In the genomic region with DNA sequence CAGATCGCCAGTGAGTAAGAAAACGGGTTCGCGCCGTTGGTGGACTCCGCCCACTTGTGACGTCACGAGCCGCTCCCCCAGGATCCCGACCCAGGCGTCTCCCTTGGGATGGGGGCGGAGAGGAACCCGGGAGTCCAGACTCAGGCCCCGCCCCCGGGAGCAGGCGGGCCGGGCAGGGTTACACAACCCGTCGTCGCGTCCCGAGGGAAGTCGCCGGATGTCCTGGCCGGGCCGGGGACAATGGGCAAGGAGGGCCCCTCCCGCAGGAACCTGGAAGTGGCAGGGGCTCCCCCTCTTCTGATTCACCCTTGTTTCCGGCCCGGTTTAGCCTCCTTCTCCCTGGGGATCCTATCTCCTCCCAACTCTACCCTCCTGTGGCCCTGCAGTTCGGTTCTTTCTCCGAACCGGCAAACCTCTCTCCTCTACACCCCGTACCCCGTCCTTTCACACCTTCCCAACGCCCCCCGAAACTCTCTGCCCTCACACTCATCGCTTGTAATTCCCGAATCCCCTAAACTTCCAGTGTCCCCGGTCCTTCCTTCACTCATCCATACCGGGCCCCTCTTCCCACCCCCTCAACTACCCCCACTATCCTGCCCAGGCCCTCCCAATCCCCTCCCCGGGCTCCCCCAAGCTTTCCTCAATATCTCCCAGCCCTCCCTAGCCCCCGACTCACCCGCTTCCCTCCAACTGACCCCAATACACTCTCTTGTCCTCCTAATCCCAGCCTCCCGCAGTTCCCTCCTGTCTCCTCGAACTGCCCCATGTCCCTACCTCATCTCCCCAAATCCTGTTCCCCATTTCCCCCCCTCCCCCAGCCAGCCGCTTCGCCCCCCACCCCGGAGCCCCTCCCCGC, we compare ENCODE assay signal across 8 cellular contexts. TPM values are rescaled to one million over a fixed set of nuclear protein-coding genes. Genes with fewer than 3 reads are reported as not detected.
DNase-seq lines count a peak whose midpoint lies in the region; ATAC-seq and TF ChIP-seq lines count a peak whose summit lies in the region.

No MANE protein-coding gene starts in this region.

- TF ChIP-seq POLR2A in heart left ventricle (IDR thresholded peaks at IDR 0.05) (peak in 1 of 2 donors; percentile 60), ovary (IDR thresholded peaks at IDR 0.05) (peak; percentile 93)

- no peaks in the 10 kb centered on the region for H3K9me3 ChIP-seq in RWPE2 (ENCODE audit: severe bottlenecking)
- H3K9me3 ChIP-seq in heart left ventricle: no peaks in the 10 kb centered on the region
- H3K9me3 ChIP-seq in ovary: no peaks in the 10 kb centered on the region

- peak; percentile 84 for DNase-seq in DMS153 treated with DMSO at 0.1 percent for 48 hours (lab: John Stamatoyannopoulos, UW; ENCODE audit: unreplicated experiment)
- peak; percentile 84 for DNase-seq in HT1080 (ENCODE audit: low read depth)
- peak; percentile 98 for DNase-seq in RWPE2 (ENCODE audit: low spot score)
- peak in 55 of 58 donors; percentile 7 to 91 (median 56) for DNase-seq in anterior cingulate cortex (lab: John Stamatoyannopoulos, UW)
- peak; percentile 97 to 99 (median 98) for DNase-seq in heart left ventricle
- peak; percentile 95 to 99 (median 97) for DNase-seq in ovary

- H3K4me1 ChIP-seq in RWPE2 (ENCODE audit: insufficient read depth, poor library complexity, severe bottlenecking) (peaks cover 40% of the 10 kb centered on the region), heart left ventricle (peaks cover 0 to 46% (median 24%) of the 10 kb centered on the region in 12 donors), ovary (ENCODE audit: insufficient read depth) (peaks cover 9% of the 10 kb centered on the region)

- H3K27ac ChIP-seq in RWPE2 (ENCODE audit: poor library complexity, severe bottlenecking) (peak overlapping the region; percentile 90), heart left ventricle (peak overlapping the region; percentile 77 to 97 (median 88)), ovary (peak overlapping the region; percentile 80 to 87)

- peak; percentile 83 for TF ChIP-seq EP300 in ovary (IDR thresholded peaks at IDR 0.05)

- no peaks in the 10 kb centered on the region for H3K27me3 ChIP-seq in RWPE2 (ENCODE audit: insufficient read depth, poor library complexity, severe bottlenecking)
- H3K27me3 ChIP-seq in heart left ventricle: no peaks in the 10 kb centered on the region
- H3K27me3 ChIP-seq in ovary: no peaks in the 10 kb centered on the region

- 0 to 2% (median 1%) methylated on average over 25 to 49 of the region's 49 CpGs for WGBS in heart left ventricle, 4 donors
- WGBS in ovary, 3 donors: 0 to 1% (median 0%) methylated on average over 46 to 49 of the region's 49 CpGs

- H3K4me3 ChIP-seq in RWPE2 (ENCODE audit: severe bottlenecking) (peak overlapping the region; percentile 20), heart left ventricle (peak overlapping the region; percentile 10 to 60 (median 50)), ovary (peak overlapping the region; percentile 55)

- intact Hi-C loops in heart left ventricle (cut with DNase I): loop anchor here in 1 of 10 donors (2.0 kb wide), 1 partner anchor 23 kb away; the partner anchor contains the start of gene FOSB
- intact Hi-C loops in ovary (cut with DNase I): no loop called here

- ATAC-seq in RWPE2 (ENCODE audit: low read depth) (peak; percentile 56), heart left ventricle (peak; percentile 84 to 90 (median 84)), HG02798 (IDR thresholded peaks at IDR 0.05; ENCODE audit: poor library complexity, unreplicated experiment) (no peak), GM19463 (IDR thresholded peaks at IDR 0.05; ENCODE audit: unreplicated experiment) (no peak)

- TF ChIP-seq CTCF in RWPE2 (IDR thresholded peaks at IDR 0.05; ENCODE audit: poor library complexity, severe bottlenecking) (no peak), heart left ventricle (IDR thresholded peaks at IDR 0.05) (no peak), ovary (IDR thresholded peaks at IDR 0.05) (no peak)

- H3K36me3 ChIP-seq in RWPE2 (ENCODE audit: low read depth): no peaks in the 10 kb centered on the region
- no peaks in the 10 kb centered on the region for H3K36me3 ChIP-seq in heart left ventricle
- H3K36me3 ChIP-seq in ovary: no peaks in the 10 kb centered on the region

RNA-seq across cellular contexts. Expression of gene ERCC1, which starts 20.0 kb away (rescaled TPM):
- 125 and 137 TPM in 2 replicates for total RNA-seq in HT1080 (2014; rRNA removed; shearing (Covaris generic))
- polyA plus RNA-seq in HT1080 (2015; cell fraction: cytosol; rRNA removed): 96.3 and 98.1 TPM in 2 replicates
- 99.8 and 118 TPM in 2 replicates for polyA plus RNA-seq in HT1080 (2015; cell fraction: nucleus; rRNA removed)
- total RNA-seq in heart left ventricle (100 to 1,000 TPM; 104 to 156 (median 121) TPM), ovary (10 to 100 TPM; 70.7 to 98.6 (median 83.9) TPM)
- polyA plus RNA-seq in heart left ventricle (100 to 1,000 TPM; 120 to 294 TPM), ovary (10 to 100 TPM; 41.1 to 64.3 TPM)

RNA-seq across cellular contexts. Expression of gene FOSB, which starts 24.1 kb away (rescaled TPM):
- total RNA-seq in HT1080 (2014; rRNA removed; shearing (Covaris generic)): 0.30 and 0.53 TPM in 2 replicates
- polyA plus RNA-seq in HT1080 (2015; cell fraction: cytosol; rRNA removed): 0.26 TPM in 2 replicates
- 0.83 and 5.8 TPM in 2 replicates for polyA plus RNA-seq in HT1080 (2015; cell fraction: nucleus; rRNA removed)
- total RNA-seq in heart left ventricle: 100 to 1,000 TPM in 1 of 9 donors, 10 to 100 TPM in 1, 1 to 10 TPM in 4, under 1 TPM in 3; 0.23 to 107 (median 1.1) TPM
- 1 to 10 TPM; 1.4 to 8.0 TPM for polyA plus RNA-seq in heart left ventricle
- total RNA-seq in ovary: 100 to 1,000 TPM in 3 of 7 donors, 10 to 100 TPM in 2, 1 to 10 TPM in 2; 2.9 to 295 (median 44.3) TPM
- polyA plus RNA-seq in ovary: 100 to 1,000 TPM in 1 of 2 donors, 1 to 10 TPM in 1; 4.9 to 142 TPM

RNA-seq across cellular contexts. Expression of gene POLR1G, which starts 37.2 kb away (rescaled TPM):
- 39.8 and 54.6 TPM in 2 replicates for total RNA-seq in HT1080 (2014; rRNA removed; shearing (Covaris generic))
- 15.5 and 15.7 TPM in 2 replicates for polyA plus RNA-seq in HT1080 (2015; cell fraction: cytosol; rRNA removed)
- 15.9 and 18.7 TPM in 2 replicates for polyA plus RNA-seq in HT1080 (2015; cell fraction: nucleus; rRNA removed)
- total RNA-seq in heart left ventricle (10 to 100 TPM in 1 of 9 donors, 1 to 10 TPM in 8; 4.4 to 10.6 (median 6.9) TPM), ovary (1 to 10 TPM; 1.5 to 8.5 (median 6.5) TPM)
- polyA plus RNA-seq in heart left ventricle (1 to 10 TPM; 6.7 to 8.5 TPM), ovary (1 to 10 TPM; 2.7 to 5.4 TPM)

RNA-seq across cellular contexts. Expression of gene PPP1R13L, which starts 38.8 kb away (rescaled TPM):
- total RNA-seq in HT1080 (2014; rRNA removed; shearing (Covaris generic)): 18.9 and 34.3 TPM in 2 replicates
- 96.8 and 126 TPM in 2 replicates for polyA plus RNA-seq in HT1080 (2015; cell fraction: cytosol; rRNA removed)
- 198 and 211 TPM in 2 replicates for polyA plus RNA-seq in HT1080 (2015; cell fraction: nucleus; rRNA removed)
- total RNA-seq in heart left ventricle (100 to 1,000 TPM in 7 of 9 donors, 10 to 100 TPM in 2; 92.3 to 400 (median 139) TPM), ovary (10 to 100 TPM in 5 of 7 donors, 1 to 10 TPM in 2; 6.8 to 29.1 (median 16.7) TPM)
- polyA plus RNA-seq in heart left ventricle (100 to 1,000 TPM; 102 to 174 TPM), ovary (10 to 100 TPM; 10.6 to 13.3 TPM)

RNA-seq across cellular contexts. Expression of gene RTN2, which starts 53.2 kb away (rescaled TPM):
- total RNA-seq in HT1080 (2014; rRNA removed; shearing (Covaris generic)): 12.9 and 13.7 TPM in 2 replicates
- polyA plus RNA-seq in HT1080 (2015; cell fraction: cytosol; rRNA removed): 5.7 and 10.1 TPM in 2 replicates
- polyA plus RNA-seq in HT1080 (2015; cell fraction: nucleus; rRNA removed): 5.8 TPM in 2 replicates
- total RNA-seq in heart left ventricle (10 to 100 TPM; 12.9 to 33.0 (median 26.9) TPM), ovary (1 to 10 TPM in 5 of 7 donors, under 1 TPM in 2; 0.63 to 4.7 (median 2.5) TPM)
- polyA plus RNA-seq in heart left ventricle (10 to 100 TPM; 12.1 to 14.2 TPM), ovary (1 to 10 TPM; 3.0 to 5.0 TPM)

Comparison
In these comparisons a context has a peak if more than half of its experiments do, and no peak if none do; other contexts are left out.
1. ATAC-seq: peak in RWPE2 (single experiment) and heart left ventricle (4 of 4); none in HG02798 (single experiment) and GM19463 (single experiment).
2. Peak in every context shown above with its lines, with median percentiles within 50 percentile points of each other: DNase-seq, H3K27ac ChIP-seq and H3K4me3 ChIP-seq.